17 cellular contexts compared by ENCODE assay signal in the genomic region with DNA sequence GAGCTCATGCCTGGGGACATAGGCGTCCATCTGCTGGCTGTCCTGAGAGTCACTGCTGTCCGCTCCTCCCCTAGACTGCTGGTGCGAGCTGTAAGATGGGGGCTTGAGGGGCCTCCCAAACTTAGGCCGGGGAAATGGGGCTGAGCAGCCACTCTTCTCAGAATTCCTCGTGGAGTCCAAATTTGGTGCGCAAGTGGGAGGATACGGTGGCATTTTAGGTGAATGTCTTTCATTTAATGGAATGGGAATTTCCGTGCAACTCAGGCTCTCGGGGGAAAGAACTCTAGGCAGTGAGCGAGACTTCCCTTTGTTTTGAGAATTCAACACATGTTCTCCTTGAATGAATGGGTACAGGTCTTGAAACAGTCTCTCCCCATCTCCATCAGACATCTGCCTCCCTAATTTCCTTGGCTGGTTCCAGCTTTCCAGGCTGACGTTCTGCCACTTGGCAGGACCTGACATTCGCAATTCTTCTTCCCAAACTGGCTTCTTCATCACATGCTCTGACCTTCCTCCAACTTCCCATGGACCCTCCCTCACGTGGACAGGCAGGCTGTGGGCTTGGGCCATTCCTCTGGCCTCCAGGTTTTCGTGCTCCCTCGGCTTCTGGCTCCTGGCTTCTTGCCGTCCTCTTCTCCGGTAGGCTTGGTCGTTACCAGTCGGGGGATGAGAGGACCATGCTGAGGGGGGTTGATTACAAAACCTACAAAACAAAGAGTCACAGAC. TPM values are rescaled to one million over a fixed set of nuclear protein-coding genes. Genes with fewer than 3 reads are reported as not detected.
DNase-seq lines count a peak whose midpoint lies in the region; ATAC-seq and TF ChIP-seq lines count a peak whose summit lies in the region.
"Had no signal": no experiment of that assay in that cellular context is flagged by ENCODE, and none has a peak within 500 bp of the region (broad histone marks: within the 10 kb centered on the region; RNA-seq: fewer than 3 reads in every experiment).

No MANE protein-coding gene starts in this region.

- intact Hi-C loops in activated CD4-positive, alpha-beta T cell treated with anti-CD3 and anti-CD28 coated beads, Interleukin-2, amount 10 ng/mL, durations not matched to agents 24 days and 14 days (cut with micrococcal nuclease): loop anchor here (10.0 kb wide), 1 partner anchor 315 kb away; the partner anchor contains the start of gene MTPAP
- intact Hi-C loops in activated CD4-positive, alpha-beta T cell treated with anti-CD3 and anti-CD28 coated beads for 36 hours (cut with DNase I, micrococcal nuclease): loop anchor here in 1 of 2 experiments (5.0 kb wide), 1 partner anchor 318 kb away; the partner anchor contains the start of gene MTPAP

- no peak overlapping the region for H3K23ac ChIP-seq in neuronal stem cell (ENCODE audit: low read depth, low read length, poor library complexity)

- H3K9me3 Mint-ChIP-seq in activated CD4-positive, alpha-beta T cell treated with anti-CD3 and anti-CD28 coated beads, Interleukin-2, amount 10 ng/mL, durations not matched to agents 24 days and 14 days: no peaks in the 10 kb centered on the region
- H3K9me3 Mint-ChIP-seq in activated CD4-positive, alpha-beta T cell treated with anti-CD3 and anti-CD28 coated beads for 36 hours (ENCODE audit: low read depth): no peaks in the 10 kb centered on the region
- H3K9me3 Mint-ChIP-seq in endodermal cell: no peaks in the 10 kb centered on the region
- H3K9me3 Mint-ChIP-seq: T-cell, WTC11 had no signal

- H3K4me3 ChIP-seq in endodermal cell (ENCODE audit: low read length): no peak overlapping the region
- no peak overlapping the region for H3K4me3 ChIP-seq in neuronal stem cell (ENCODE audit: low read length in 2 of 2)
- no peak overlapping the region for H3K4me3 ChIP-seq in upper lobe of left lung
- no peak overlapping the region for H3K4me3 ChIP-seq in tibial nerve
- H3K4me3 ChIP-seq: MG63 had no signal

- H3K27ac ChIP-seq in endodermal cell (ENCODE audit: low read depth, low read length): peak overlapping the region; percentile 76
- no peak overlapping the region for H3K27ac ChIP-seq in neuronal stem cell (replicated peaks; ENCODE audit: low read length)
- peak overlapping the region; percentile 52 to 86 (median 68) for H3K27ac ChIP-seq in upper lobe of left lung
- peak overlapping the region in 2 of 4 donors; percentile 56 to 64 for H3K27ac ChIP-seq in tibial nerve

- POLR2A ChIA-PET in activated CD4-positive, alpha-beta T cell treated with anti-CD3 and anti-CD28 coated beads for 36 hours (lab: Charles Lee): no interaction called here

- peaks cover 18% of the 10 kb centered on the region for H3K4me1 ChIP-seq in endodermal cell (ENCODE audit: control insufficient read depth, insufficient read depth, low read length)
- H3K4me1 ChIP-seq in neuronal stem cell (ENCODE audit: control insufficient read depth in 2 of 2, insufficient read depth in 1 of 2, low read depth in 1 of 2, low read length in 2 of 2): no peaks in the 10 kb centered on the region
- H3K4me1 ChIP-seq in upper lobe of left lung: peaks cover 43 to 69% (median 46%) of the 10 kb centered on the region in 4 donors
- H3K4me1 ChIP-seq in tibial nerve: peaks cover 0 to 50% (median 14%) of the 10 kb centered on the region in 4 donors

- no peak overlapping the region for H4K91ac ChIP-seq in neuronal stem cell (ENCODE audit: low read depth, low read length, poor library complexity)

- TF ChIP-seq CTCF in endodermal cell (conservative IDR thresholded peaks at IDR 0.05) (no peak), upper lobe of left lung (IDR thresholded peaks at IDR 0.05) (no peak), tibial nerve (IDR thresholded peaks at IDR 0.05) (no peak)

- no peak overlapping the region for H2AK5ac ChIP-seq in neuronal stem cell (ENCODE audit: low read depth, low read length)

- TF ChIP-seq POLR2A in upper lobe of left lung (IDR thresholded peaks at IDR 0.05) (no peak), tibial nerve (IDR thresholded peaks at IDR 0.05) (no peak)

- no peak overlapping the region for H2BK5ac ChIP-seq in neuronal stem cell (ENCODE audit: low read length)

- no peak overlapping the region for H2AFZ ChIP-seq in neuronal stem cell (ENCODE audit: low read length)

- WGBS in endodermal cell (ENCODE audit: insufficient coverage in 1 of 2, insufficient read length in 1 of 2), 2 experiments: 88 to 94% methylated on average over 12 to 19 of the region's 19 CpGs
- no CpG with 5 or more reads among the region's 19 CpGs for WGBS in neuronal stem cell (ENCODE audit: extremely low coverage in 2 of 2, insufficient read length in 2 of 2, insufficient replicate concordance in 1 of 2), 2 donors
- 71 to 74% methylated on average over 16 to 19 of the region's 19 CpGs for WGBS in upper lobe of left lung, 2 donors
- 65 to 78% methylated on average over 16 to 19 of the region's 19 CpGs for WGBS in tibial nerve, 2 donors

- H3K27me3 Mint-ChIP-seq in activated CD4-positive, alpha-beta T cell treated with anti-CD3 and anti-CD28 coated beads, Interleukin-2, amount 10 ng/mL, durations not matched to agents 24 days and 14 days: peaks cover 28% of the 10 kb centered on the region
- H3K27me3 Mint-ChIP-seq in activated CD4-positive, alpha-beta T cell treated with anti-CD3 and anti-CD28 coated beads for 36 hours: peaks cover 47% of the 10 kb centered on the region
- no peaks in the 10 kb centered on the region for H3K27me3 Mint-ChIP-seq in endodermal cell (ENCODE audit: insufficient read depth)

- no peaks in the 10 kb centered on the region for H3K36me3 Mint-ChIP-seq in activated CD4-positive, alpha-beta T cell treated with anti-CD3 and anti-CD28 coated beads, Interleukin-2, amount 10 ng/mL, durations not matched to agents 24 days and 14 days (ENCODE audit: low read depth)
- H3K36me3 Mint-ChIP-seq in activated CD4-positive, alpha-beta T cell treated with anti-CD3 and anti-CD28 coated beads for 36 hours (ENCODE audit: low read depth): no peaks in the 10 kb centered on the region
- H3K36me3 Mint-ChIP-seq in endodermal cell (ENCODE audit: low read depth): peaks cover 71% of the 10 kb centered on the region
- H3K36me3 Mint-ChIP-seq: T-cell, WTC11 had no signal

- H3K9me3 ChIP-seq in endodermal cell (ENCODE audit: control insufficient read depth, low read length) (no peaks in the 10 kb centered on the region), neuronal stem cell (replicated peaks in 1 of 2; ENCODE audit: control insufficient read depth in 2 of 2, insufficient read depth in 1 of 2, low read depth in 1 of 2, low read length in 2 of 2) (no peaks in the 10 kb centered on the region), upper lobe of left lung (no peaks in the 10 kb centered on the region), tibial nerve (no peaks in the 10 kb centered on the region)
- H3K9me3 ChIP-seq: MG63 had no signal

- H3K9ac ChIP-seq in endodermal cell (ENCODE audit: extremely low read depth, low read length, poor library complexity, severe bottlenecking): no peak overlapping the region
- H3K9ac ChIP-seq in neuronal stem cell (ENCODE audit: low read depth, low read length, poor library complexity): no peak overlapping the region

- H3K4me1 Mint-ChIP-seq in activated CD4-positive, alpha-beta T cell treated with anti-CD3 and anti-CD28 coated beads, Interleukin-2, amount 10 ng/mL, durations not matched to agents 24 days and 14 days: peaks cover 52% of the 10 kb centered on the region
- H3K4me1 Mint-ChIP-seq in activated CD4-positive, alpha-beta T cell treated with anti-CD3 and anti-CD28 coated beads for 36 hours: peaks cover 34% of the 10 kb centered on the region
- peaks cover 25% of the 10 kb centered on the region for H3K4me1 Mint-ChIP-seq in endodermal cell

- no peak overlapping the region for H2BK120ac ChIP-seq in neuronal stem cell (ENCODE audit: low read depth, low read length)

- TF ChIP-seq EP300 in upper lobe of left lung (IDR thresholded peaks at IDR 0.05): no peak
- TF ChIP-seq EP300 in tibial nerve (IDR thresholded peaks at IDR 0.05): no peak

- ATAC-seq in activated CD4-positive, alpha-beta T cell treated with anti-CD3 and anti-CD28 coated beads for 36 hours: no peak
- ATAC-seq in upper lobe of left lung (ENCODE audit: low FRiP score in 2 of 2) (no peak), HG02642 (IDR thresholded peaks at IDR 0.05; ENCODE audit: poor library complexity, unreplicated experiment) (no peak)
- ATAC-seq: T-cell, WTC11 had no signal

- no peaks in the 10 kb centered on the region for H3K27me3 ChIP-seq in endodermal cell (ENCODE audit: control insufficient read depth, insufficient read depth, low read length, poor library complexity, severe bottlenecking)
- H3K27me3 ChIP-seq in neuronal stem cell (ENCODE audit: control insufficient read depth in 3 of 3, insufficient read depth in 3 of 3, low read depth in 1 of 3, low read length in 3 of 3): no peaks in the 10 kb centered on the region
- H3K27me3 ChIP-seq in upper lobe of left lung: no peaks in the 10 kb centered on the region
- H3K27me3 ChIP-seq in tibial nerve: no peaks in the 10 kb centered on the region
- H3K27me3 ChIP-seq: MG63 had no signal

- no peak for DNase-seq in activated CD4-positive, alpha-beta T cell treated with anti-CD3 and anti-CD28 coated beads, Interleukin-2, amount 10 ng/mL, durations not matched to agents 24 days and 14 days
- no peak for DNase-seq in activated CD4-positive, alpha-beta T cell treated with anti-CD3 and anti-CD28 coated beads for 36 hours
- no peak for DNase-seq in endodermal cell
- DNase-seq in neuronal stem cell (ENCODE audit: low spot score): no peak
- DNase-seq in upper lobe of left lung: no peak
- no peak for DNase-seq in NCI-H1105 (lab: John Stamatoyannopoulos, UW)
- no peak for DNase-seq in tibial nerve (ENCODE audit: low spot score in 2 of 2)
- DNase-seq: amniotic stem cell; C1 segment of cervical spinal cord; MG63; NCI-H1694 treated with DMSO at 0.1 percent for 48 hours; RPMI8226; stimulated activated CD4-positive, alpha-beta T cell treated with anti-CD3 and anti-CD28 coated beads, Interleukin-2, amount 100 ng/mL, for 48 hours; substantia nigra; T-cell had no signal

- CTCF ChIA-PET in activated CD4-positive, alpha-beta T cell treated with anti-CD3 and anti-CD28 coated beads for 36 hours (lab: Charles Lee): interaction anchor here (1.0 kb wide), 1 partner anchor 14 kb away, joined by 4 read pairs; no protein-coding TSS in a partner anchor

- no peaks in the 10 kb centered on the region for H3K79me1 ChIP-seq in neuronal stem cell (ENCODE audit: low read depth, low read length)

- H3K27ac Mint-ChIP-seq in activated CD4-positive, alpha-beta T cell treated with anti-CD3 and anti-CD28 coated beads, Interleukin-2, amount 10 ng/mL, durations not matched to agents 24 days and 14 days: peak overlapping the region; percentile 59
- no peak overlapping the region for H3K27ac Mint-ChIP-seq in activated CD4-positive, alpha-beta T cell treated with anti-CD3 and anti-CD28 coated beads for 36 hours
- no peak overlapping the region for H3K27ac Mint-ChIP-seq in endodermal cell
- H3K27ac Mint-ChIP-seq: T-cell, WTC11 had no signal

- H3K4ac ChIP-seq in neuronal stem cell (ENCODE audit: low read length): no peak overlapping the region

- H2BK12ac ChIP-seq in neuronal stem cell (ENCODE audit: low read length): no peak overlapping the region

- H4K8ac ChIP-seq in neuronal stem cell (ENCODE audit: low read depth, low read length): no peak overlapping the region

- no peak overlapping the region for H3K4me2 ChIP-seq in neuronal stem cell (ENCODE audit: insufficient read depth, low read length, poor library complexity, severe bottlenecking)

- H2BK15ac ChIP-seq in neuronal stem cell (ENCODE audit: low read length): no peak overlapping the region

- no peak overlapping the region for H3K14ac ChIP-seq in neuronal stem cell (ENCODE audit: low read length)

- H3K36me3 ChIP-seq in endodermal cell (ENCODE audit: control insufficient read depth, insufficient read depth, low read length): peaks cover 74% of the 10 kb centered on the region
- H3K36me3 ChIP-seq in neuronal stem cell (replicated peaks in 1 of 2; ENCODE audit: control insufficient read depth in 2 of 2, insufficient read depth in 2 of 2, low read length in 2 of 2): no peaks in the 10 kb centered on the region
- peaks cover 0 to 23% (median 0%) of the 10 kb centered on the region in 4 donors for H3K36me3 ChIP-seq in upper lobe of left lung
- peaks cover 0 to under 1% (median 0%) of the 10 kb centered on the region in 3 donors for H3K36me3 ChIP-seq in tibial nerve

- peak overlapping the region; percentile 12 for H3K18ac ChIP-seq in neuronal stem cell (ENCODE audit: low read length)

- H3K4me3 Mint-ChIP-seq in activated CD4-positive, alpha-beta T cell treated with anti-CD3 and anti-CD28 coated beads, Interleukin-2, amount 10 ng/mL, durations not matched to agents 24 days and 14 days: peak overlapping the region; percentile 7
- H3K4me3 Mint-ChIP-seq in activated CD4-positive, alpha-beta T cell treated with anti-CD3 and anti-CD28 coated beads for 36 hours: no peak overlapping the region
- H3K4me3 Mint-ChIP-seq in endodermal cell: no peak overlapping the region
- H3K4me3 Mint-ChIP-seq: WTC11 had no signal

RNA-seq across cellular contexts. Expression of gene JCAD, which starts 30.1 kb away (rescaled TPM):
- 0.19 and 0.21 TPM in 2 replicates for total RNA-seq in activated CD4-positive, alpha-beta T cell treated with anti-CD3 and anti-CD28 coated beads, Interleukin-2, amount 10 ng/mL, durations not matched to agents 24 days and 14 days
- not detected for total RNA-seq in activated CD4-positive, alpha-beta T cell treated with anti-CD3 and anti-CD28 coated beads for 36 hours
- total RNA-seq in endodermal cell (10 to 100 TPM; 40.8 to 52.2 TPM), upper lobe of left lung (10 to 100 TPM; 16.8 to 83.7 (median 37.6) TPM), tibial nerve (10 to 100 TPM; 30.0 to 65.3 (median 44.2) TPM)
- 8.5 TPM for polyA plus RNA-seq in endodermal cell (2013, experiment 1 of 2)
- 8.9 TPM for polyA plus RNA-seq in endodermal cell (2013, experiment 2 of 2)
- polyA plus RNA-seq in neuronal stem cell (2013, experiment 1 of 2): 1.6 TPM
- 1.6 TPM for polyA plus RNA-seq in neuronal stem cell (2013, experiment 2 of 2)

Comparison
In these comparisons a context has a peak if more than half of its experiments do, and no peak if none do; other contexts are left out.
1. RNA of gene JCAD, which starts 30.1 kb away (total RNA-seq): 40.8 to 52.2 TPM in endodermal cell, 30.0 to 65.3 TPM in tibial nerve and 16.8 to 83.7 TPM in upper lobe of left lung; 0.19 to 0.21 TPM in activated CD4-positive, alpha-beta T cell treated with anti-CD3 and anti-CD28 coated beads, Interleukin-2, amount 10 ng/mL, durations not matched to agents 24 days and 14 days and not detected in activated CD4-positive, alpha-beta T cell treated with anti-CD3 and anti-CD28 coated beads for 36 hours; every median in the first group is over 10 times any median in the second.